In the genomic region with DNA sequence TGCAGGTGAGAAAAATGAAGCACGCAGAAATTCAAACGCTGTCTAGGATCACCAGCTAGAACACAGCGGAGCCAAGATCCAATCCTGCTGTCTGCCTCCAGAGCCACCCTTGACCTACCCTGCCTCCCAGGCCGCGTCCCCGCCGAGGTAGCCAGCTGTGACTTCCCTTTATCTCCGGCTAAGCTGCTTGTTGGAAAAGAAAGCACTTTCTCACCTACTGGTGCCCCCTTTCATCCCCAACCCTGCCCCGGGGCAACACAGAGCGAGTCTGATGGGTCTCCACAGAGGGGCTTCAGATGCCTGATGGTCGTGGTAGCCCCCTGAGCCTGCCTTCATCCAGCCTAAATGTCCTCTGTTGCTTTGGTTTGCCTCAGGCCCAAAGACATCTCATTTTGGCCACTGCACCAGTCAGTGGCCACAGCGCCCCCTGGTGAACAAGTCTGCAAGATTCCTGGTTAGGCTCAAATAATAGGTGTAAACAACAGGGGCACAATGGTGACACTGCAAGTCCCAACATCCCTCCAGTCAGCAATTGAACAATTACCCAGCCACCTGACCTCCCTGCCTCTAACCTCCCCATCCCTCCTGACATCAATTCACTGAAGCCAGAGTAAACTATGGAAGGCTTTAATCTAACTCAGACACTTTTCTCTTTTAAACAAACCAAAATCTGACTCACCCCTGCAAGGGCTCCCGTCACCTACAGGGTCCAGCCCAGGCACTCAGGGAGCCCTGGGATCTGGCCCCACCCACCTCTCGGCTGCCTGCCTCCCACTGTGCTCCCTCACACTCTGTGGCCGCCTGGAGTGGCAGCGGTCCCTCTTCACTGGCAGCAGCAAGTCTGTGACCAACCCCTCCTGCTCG, we compare ENCODE assay signal across 8 cellular contexts. TPM values are rescaled to one million over a fixed set of nuclear protein-coding genes. Genes with fewer than 3 reads are reported as not detected.
DNase-seq lines count a peak whose midpoint lies in the region; ATAC-seq, FAIRE-seq and TF ChIP-seq lines count a peak whose summit lies in the region.

No MANE protein-coding gene starts in this region.

- no peak overlapping the region for H3K4me2 ChIP-seq in DOHH2 (ENCODE audit: low read length)
- H3K4me2 ChIP-seq in endothelial cell of umbilical vein (ENCODE audit: insufficient read depth, low read length) = no peak overlapping the region

- FAIRE-seq in endothelial cell of umbilical vein (lab: Jason Lieb, UNC) = peak; percentile 94

- H3K9me3 Mint-ChIP-seq in naive B cell = no peaks in the 10 kb centered on the region
- H3K9me3 Mint-ChIP-seq in stimulated activated memory B cell treated with anti-CD40 and anti-IgM and Interleukin-4, amounts not matched to agents 10 μg/mL and 1 μg/mL and 100 μg/mL, for 72 hours = no peaks in the 10 kb centered on the region

- no peak overlapping the region for H3K4me3 ChIP-seq in DOHH2 (ENCODE audit: low read length)
- no peak overlapping the region for H3K4me3 ChIP-seq in HFF-Myc (replicated peaks; ENCODE audit: low read depth, low read length)
- H3K4me3 ChIP-seq in endothelial cell of umbilical vein (replicated peaks in 1 of 3; ENCODE audit: insufficient read depth in 1 of 3, low read depth in 1 of 3, low read length in 3 of 3) = no peak overlapping the region

- no peak overlapping the region for H3K27ac ChIP-seq in DOHH2 (ENCODE audit: low read depth, low read length)
- no peak overlapping the region for H3K27ac ChIP-seq in endothelial cell of umbilical vein (ENCODE audit: insufficient read depth, low read depth, low read length)

- peak; percentile 52 for DNase-seq in HFF-Myc (ENCODE audit: extremely low read depth, low read depth)
- DNase-seq in NOMO-1 treated with dmso at 0.1 percent for 144 hours (lab: John Stamatoyannopoulos, UW; ENCODE audit: unreplicated experiment) = peak; percentile 45
- DNase-seq in activated CD8-positive, alpha-beta memory T cell treated with anti-CD3 and anti-CD28 coated beads, Interleukin-2, amount 50 U/mL, for 1 hour (ENCODE audit: extremely low read depth) = peak; percentile 20
- DNase-seq in endothelial cell of umbilical vein (ENCODE audit: low read depth, low spot score) = peak; percentile 81
- DNase-seq in naive B cell = peak; percentile 47

- dilution Hi-C loops in endothelial cell of umbilical vein (cut with MboI; ENCODE audit: extremely low pct_ligation_motif_present, low sequenced_read_pairs) = no loop called here

- peak overlapping the region; percentile 8 for H2AFZ ChIP-seq in endothelial cell of umbilical vein (ENCODE audit: low read depth, low read length)

- H4K20me1 ChIP-seq in DOHH2 (ENCODE audit: control insufficient read depth, insufficient read depth, low read depth, low read length) = no peaks in the 10 kb centered on the region
- no peaks in the 10 kb centered on the region for H4K20me1 ChIP-seq in endothelial cell of umbilical vein (replicated peaks; ENCODE audit: control insufficient read depth, extremely low read depth, insufficient read depth, low read length)

- peaks cover 34% of the 10 kb centered on the region in 2 donors for H3K36me3 Mint-ChIP-seq in naive B cell
- peaks cover 53% of the 10 kb centered on the region for H3K36me3 Mint-ChIP-seq in stimulated activated memory B cell treated with anti-CD40 and anti-IgM and Interleukin-4, amounts not matched to agents 10 μg/mL and 1 μg/mL and 100 μg/mL, for 72 hours

- peaks cover 29 to 36% (median 30%) of the 10 kb centered on the region in 3 donors for H3K4me1 Mint-ChIP-seq in naive B cell
- H3K4me1 Mint-ChIP-seq in stimulated activated memory B cell treated with anti-CD40 and anti-IgM and Interleukin-4, amounts not matched to agents 10 μg/mL and 1 μg/mL and 100 μg/mL, for 72 hours = peaks cover 32% of the 10 kb centered on the region

- H3K27me3 ChIP-seq in DOHH2 (ENCODE audit: control insufficient read depth, low read length) (no peaks in the 10 kb centered on the region), endothelial cell of umbilical vein (ENCODE audit: control insufficient read depth in 2 of 2, insufficient read depth in 2 of 2, low read length in 2 of 2) (no peaks in the 10 kb centered on the region)

- no peak overlapping the region for H3K4me3 Mint-ChIP-seq in naive B cell
- H3K4me3 Mint-ChIP-seq in stimulated activated memory B cell treated with anti-CD40 and anti-IgM and Interleukin-4, amounts not matched to agents 10 μg/mL and 1 μg/mL and 100 μg/mL, for 72 hours = no peak overlapping the region

- no peaks in the 10 kb centered on the region for H3K4me1 ChIP-seq in DOHH2 (ENCODE audit: control insufficient read depth, low read length)
- H3K4me1 ChIP-seq in endothelial cell of umbilical vein (ENCODE audit: control insufficient read depth, extremely low read depth, insufficient read depth, low read length) = peaks cover 6% of the 10 kb centered on the region

- peaks cover 8% of the 10 kb centered on the region; the same call in 1 of the 2 replicates for H3F3A ChIP-seq in DOHH2 (ENCODE audit: control insufficient read depth, insufficient read depth)

- TF ChIP-seq POLR2A in endothelial cell of umbilical vein (IDR thresholded peaks at IDR 0.05; ENCODE audit: low read depth, low read length) = no peak

- H3K79me2 ChIP-seq in DOHH2 (ENCODE audit: control insufficient read depth, low read length) (no peaks in the 10 kb centered on the region), endothelial cell of umbilical vein (ENCODE audit: control insufficient read depth, insufficient read depth, low read length) (no peaks in the 10 kb centered on the region)

- BruUV-seq in endothelial cell of umbilical vein (replicated peaks; lab: Mats Ljungman, UMichigan) = no TSS peak

- H3K9me3 ChIP-seq in DOHH2 (ENCODE audit: control insufficient read depth, insufficient read depth, low read length) = no peaks in the 10 kb centered on the region
- H3K9me3 ChIP-seq in endothelial cell of umbilical vein (replicated peaks; ENCODE audit: control insufficient read depth, insufficient read depth, low read length) = no peaks in the 10 kb centered on the region

- no peaks in the 10 kb centered on the region for H3K9me2 ChIP-seq in DOHH2 (replicated peaks; ENCODE audit: control insufficient read depth, low read length)

- H3K9ac ChIP-seq in endothelial cell of umbilical vein (replicated peaks; ENCODE audit: extremely low read depth, insufficient read depth, low read length) = no peak overlapping the region

- peak overlapping the region; percentile 25 to 84 (median 54) for H3K27ac Mint-ChIP-seq in naive B cell
- H3K27ac Mint-ChIP-seq in stimulated activated memory B cell treated with anti-CD40 and anti-IgM and Interleukin-4, amounts not matched to agents 10 μg/mL and 1 μg/mL and 100 μg/mL, for 72 hours = peak overlapping the region; percentile 56

- intact Hi-C loops in endothelial cell of umbilical vein (cut with micrococcal nuclease) = loop anchor here (1.0 to 10.0 kb wide), 7 partner anchors 37 to 355 kb away; no protein-coding TSS in a partner anchor

- CTCF ChIA-PET in endothelial cell of umbilical vein (lab: Charles Lee) = interaction anchor here (0.6 to 5.0 kb wide), 41 partner anchors 9 to 1794 kb away, joined by 3 to 102 read pairs (median 4); a partner anchor contains a TSS

- peak; percentile 64 to 66 for ATAC-seq in naive B cell (ENCODE audit: low read depth in 2 of 2)
- peak; percentile 63 for ATAC-seq in stimulated activated memory B cell treated with anti-CD40 and anti-IgM and Interleukin-4, amounts not matched to agents 10 μg/mL and 1 μg/mL and 100 μg/mL, for 72 hours
- ATAC-seq in GM19452 (IDR thresholded peaks at IDR 0.05; ENCODE audit: unreplicated experiment) = no peak

- POLR2A ChIA-PET in endothelial cell of umbilical vein (lab: Charles Lee) = no interaction called here

- H3K9me1 ChIP-seq in endothelial cell of umbilical vein (replicated peaks; ENCODE audit: control insufficient read depth, extremely low read depth, insufficient read depth, low read length) = no peaks in the 10 kb centered on the region

- H3K27me3 Mint-ChIP-seq in naive B cell = no peaks in the 10 kb centered on the region
- H3K27me3 Mint-ChIP-seq in stimulated activated memory B cell treated with anti-CD40 and anti-IgM and Interleukin-4, amounts not matched to agents 10 μg/mL and 1 μg/mL and 100 μg/mL, for 72 hours = no peaks in the 10 kb centered on the region

- H3K36me3 ChIP-seq in DOHH2 (ENCODE audit: control insufficient read depth, low read length) = peaks cover 58% of the 10 kb centered on the region
- H3K36me3 ChIP-seq in endothelial cell of umbilical vein (ENCODE audit: control insufficient read depth in 2 of 2, extremely low read depth in 1 of 2, insufficient read depth in 2 of 2, low read length in 2 of 2) = no peaks in the 10 kb centered on the region

- TF ChIP-seq CTCF in DOHH2 (IDR thresholded peaks at IDR 0.05; ENCODE audit: low read depth, low read length, poor library complexity, severe bottlenecking) = peak; percentile 97
- TF ChIP-seq CTCF in HFF-Myc (IDR thresholded peaks at IDR 0.05; ENCODE audit: low read depth, low read length, missing control alignments) = peak; percentile 83
- peak; percentile 80 to 85 for TF ChIP-seq CTCF in endothelial cell of umbilical vein (IDR thresholded peaks at IDR 0.05; ENCODE audit: extremely low read depth in 1 of 2, insufficient read depth in 1 of 2, low read depth in 1 of 2, low read length in 2 of 2)

TF ChIP-seq in endothelial cell of umbilical vein, 7 proteins besides CTCF, POLR2A, EP300 and RAD21 (continues in another document):
- no peak for TF ChIP-seq FOS (IDR thresholded peaks at IDR 0.05; ENCODE audit: borderline replicate concordance, insufficient read depth, low read length)

RNA-seq across cellular contexts. Expression of a gene that starts 27.3 kb away (rescaled TPM):
- 0.44 TPM in 1 of 2 replicates, not detected in the other for total RNA-seq in endothelial cell of umbilical vein
- polyA plus RNA-seq in endothelial cell of umbilical vein (1.8 and 1.9 TPM in 2 replicates), naive B cell (ENCODE audit: low read depth in 6 of 6) (under 1 TPM in 1 of 6 donors, not detected in 5; 0.31 TPM)
- 1.2 and 1.4 TPM in 2 replicates for polyA plus RNA-seq in endothelial cell of umbilical vein (2011; cell fraction: cytosol; rRNA removed)
- 0.86 and 0.88 TPM in 2 replicates for polyA plus RNA-seq in endothelial cell of umbilical vein (2011; cell fraction: nucleus; rRNA removed)
- 0.76 and 3.0 TPM in 2 replicates for polyA plus RNA-seq in endothelial cell of umbilical vein (2012)
- 0.73 TPM in 1 of 2 replicates, not detected in the other for polyA minus RNA-seq in endothelial cell of umbilical vein
- polyA minus RNA-seq in endothelial cell of umbilical vein (2011; cell fraction: cytosol; rRNA and poly(A)+ RNA removed) = not detected
- polyA minus RNA-seq in endothelial cell of umbilical vein (2011; cell fraction: nucleus; rRNA and poly(A)+ RNA removed) = 0.58 TPM in 1 of 2 replicates, not detected in the other

RNA-seq across cellular contexts. Expression of a gene that starts 51.4 kb away (rescaled TPM):
- total RNA-seq in endothelial cell of umbilical vein = 16.8 and 19.1 TPM in 2 replicates
- polyA plus RNA-seq in endothelial cell of umbilical vein = 11.7 and 15.6 TPM in 2 replicates
- 20.3 and 20.5 TPM in 2 replicates for polyA plus RNA-seq in endothelial cell of umbilical vein (2011; cell fraction: cytosol; rRNA removed)
- 18.1 and 21.5 TPM in 2 replicates for polyA plus RNA-seq in endothelial cell of umbilical vein (2011; cell fraction: nucleus; rRNA removed)
- 20.3 and 21.7 TPM in 2 replicates for polyA plus RNA-seq in endothelial cell of umbilical vein (2012)
- polyA minus RNA-seq in endothelial cell of umbilical vein = 25.7 and 31.6 TPM in 2 replicates
- 32.1 TPM for polyA minus RNA-seq in endothelial cell of umbilical vein (2011; cell fraction: cytosol; rRNA and poly(A)+ RNA removed)
- polyA minus RNA-seq in endothelial cell of umbilical vein (2011; cell fraction: nucleus; rRNA and poly(A)+ RNA removed) = 21.9 and 23.3 TPM in 2 replicates
- polyA plus RNA-seq in naive B cell (ENCODE audit: low read depth in 6 of 6) = 100 to 1,000 TPM in 1 of 6 donors, 10 to 100 TPM in 5; 76.9 to 103 (median 88.7) TPM

Comparison
In these comparisons a context has a peak if more than half of its experiments do, and no peak if none do; other contexts are left out.
1. DNase-seq: peak in every context shown above with its lines; median percentile 81 in endothelial cell of umbilical vein; 52 in HFF-Myc; 47 in naive B cell; 45 in NOMO-1 treated with dmso at 0.1 percent for 144 hours; 20 in activated CD8-positive, alpha-beta memory T cell treated with anti-CD3 and anti-CD28 coated beads, Interleukin-2, amount 50 U/mL, for 1 hour.